In genomic region chr1:205452364-205452763, GRCh38 we compare ENCODE assay signal across 28 cellular contexts. TPM values are rescaled to one million over a fixed set of nuclear protein-coding genes. Genes with fewer than 3 reads are reported as not detected.
"Had no signal": no experiment of that assay in that cellular context is flagged by ENCODE, and none has a peak within 500 bp of the region (broad histone marks: within the 10 kb centered on the region; RNA-seq: fewer than 3 reads in every experiment).

No MANE protein-coding gene starts in this region.

- ATAC-seq: activated CD4-positive, CD25-positive, alpha-beta regulatory T cell treated with anti-CD3 and anti-CD28 coated beads, Interleukin-2, amount 50 U/mL, for 24 hours; body of pancreas; esophagus mucosa; left cardiac atrium; stimulated activated effector memory CD8-positive, alpha-beta T cell treated with anti-CD3 and anti-CD28 coated beads, Interleukin-12 subunit alpha, Interleukin-12 subunit beta, amount 100 ng/mL, for 72 hours; stimulated activated naive CD8-positive, alpha-beta T cell treated with anti-CD3 and anti-CD28 coated beads, Interleukin-15, amount 100 ng/mL, for 72 hours; T-helper 17 cell had no signal

- H3K36me3 Mint-ChIP-seq: activated naive CD4-positive, alpha-beta T cell treated with anti-CD3 and anti-CD28 coated beads, Interleukin-2, amount 50 U/mL, for 24 hours; stimulated activated effector memory CD8-positive, alpha-beta T cell treated with anti-CD3 and anti-CD28 coated beads, Interleukin-12 subunit alpha, Interleukin-12 subunit beta, amount 100 ng/mL, for 72 hours had no signal

- H3K36me3 ChIP-seq: right atrium auricular region, tibial artery, uterus had no signal

- H3K4me2 ChIP-seq: hepatocyte had no signal

- FAIRE-seq: endothelial cell of umbilical vein, frontal cortex, islet of Langerhans had no signal

- DNase-seq: activated CD4-positive, alpha-beta memory T cell treated with anti-CD3 and anti-CD28 coated beads, Interleukin-2, amount 10 ng/mL, durations not matched to agents 7 days and 5 days; activated CD4-positive, alpha-beta T cell treated with anti-CD3 and anti-CD28 coated beads, Interleukin-2, amount 10 ng/mL, durations not matched to agents 24 days and 14 days; activated gamma-delta T cell; anterior cingulate cortex; body of pancreas; dermis blood vessel endothelial cell; effector memory CD4-positive, alpha-beta T cell; glutamatergic neuron; left cardiac atrium; stimulated activated CD4-positive, alpha-beta T cell treated with anti-CD3 and anti-CD28 coated beads, Interleukin-12 subunit alpha, Interleukin-12 subunit beta, amount 100 ng/mL, for 4 hours; stimulated activated naive CD8-positive, alpha-beta T cell treated with anti-CD3 and anti-CD28 coated beads, Interleukin-15, amount 100 ng/mL, for 72 hours; T-helper 17 cell; tibial artery; uterus had no signal

- H3K9me3 Mint-ChIP-seq: activated CD4-positive, alpha-beta memory T cell treated with anti-CD3 and anti-CD28 coated beads, Interleukin-2, amount 10 ng/mL, durations not matched to agents 7 days and 5 days; activated CD4-positive, alpha-beta T cell treated with anti-CD3 and anti-CD28 coated beads, Interleukin-2, amount 10 ng/mL, durations not matched to agents 24 days and 14 days; activated naive CD4-positive, alpha-beta T cell treated with anti-CD3 and anti-CD28 coated beads, Interleukin-2, amount 50 U/mL, for 24 hours; stimulated activated effector memory CD8-positive, alpha-beta T cell treated with anti-CD3 and anti-CD28 coated beads, Interleukin-12 subunit alpha, Interleukin-12 subunit beta, amount 100 ng/mL, for 72 hours; stimulated activated naive CD8-positive, alpha-beta T cell treated with anti-CD3 and anti-CD28 coated beads, Interleukin-15, amount 100 ng/mL, for 72 hours had no signal

- H3K4me3 Mint-ChIP-seq: activated CD4-positive, alpha-beta memory T cell treated with anti-CD3 and anti-CD28 coated beads, Interleukin-2, amount 10 ng/mL, durations not matched to agents 7 days and 5 days; activated CD4-positive, alpha-beta T cell treated with anti-CD3 and anti-CD28 coated beads, Interleukin-2, amount 10 ng/mL, durations not matched to agents 24 days and 14 days; activated naive CD4-positive, alpha-beta T cell treated with anti-CD3 and anti-CD28 coated beads, Interleukin-2, amount 50 U/mL, for 24 hours; stimulated activated effector memory CD8-positive, alpha-beta T cell treated with anti-CD3 and anti-CD28 coated beads, Interleukin-12 subunit alpha, Interleukin-12 subunit beta, amount 100 ng/mL, for 72 hours; stimulated activated naive CD8-positive, alpha-beta T cell treated with anti-CD3 and anti-CD28 coated beads, Interleukin-15, amount 100 ng/mL, for 72 hours; T-helper 17 cell had no signal

- H3K9me3 ChIP-seq: body of pancreas, right atrium auricular region, tibial artery, uterus had no signal

- H3K4me3 ChIP-seq: body of pancreas, hepatocyte, right atrium auricular region, tibial artery, uterus had no signal

- H3K27ac ChIP-seq: body of pancreas, hepatocyte, right atrium auricular region, tibial artery, uterus had no signal

- H2AFZ ChIP-seq: hepatocyte had no signal

- H3K79me2 ChIP-seq: hepatocyte had no signal

- H3K27ac Mint-ChIP-seq: activated CD4-positive, alpha-beta memory T cell treated with anti-CD3 and anti-CD28 coated beads, Interleukin-2, amount 10 ng/mL, durations not matched to agents 7 days and 5 days; activated CD4-positive, alpha-beta T cell treated with anti-CD3 and anti-CD28 coated beads, Interleukin-2, amount 10 ng/mL, durations not matched to agents 24 days and 14 days; activated naive CD4-positive, alpha-beta T cell treated with anti-CD3 and anti-CD28 coated beads, Interleukin-2, amount 50 U/mL, for 24 hours; stimulated activated effector memory CD8-positive, alpha-beta T cell treated with anti-CD3 and anti-CD28 coated beads, Interleukin-12 subunit alpha, Interleukin-12 subunit beta, amount 100 ng/mL, for 72 hours; stimulated activated naive CD8-positive, alpha-beta T cell treated with anti-CD3 and anti-CD28 coated beads, Interleukin-15, amount 100 ng/mL, for 72 hours; T-helper 17 cell had no signal

RNA-seq across cellular contexts. Expression of gene BLACAT1, which starts 3.5 kb away (rescaled TPM):
- total RNA-seq: cardiac septum, dermis blood vessel endothelial cell, endothelial cell of umbilical vein, liver, mononuclear cell, myocyte, osteocyte had no signal
- polyA plus RNA-seq: endothelial cell of umbilical vein, liver had no signal

RNA-seq across cellular contexts. Expression of gene LEMD1, which starts 30.5 kb away (rescaled TPM):
- total RNA-seq: body of pancreas, cardiac septum, dermis blood vessel endothelial cell, endothelial cell of umbilical vein, left cardiac atrium, liver, myocyte, osteocyte, right atrium auricular region, T-helper 17 cell had no signal
- polyA plus RNA-seq: endothelial cell of umbilical vein, liver had no signal
